27 cellular contexts compared by ENCODE assay signal in the genomic region with DNA sequence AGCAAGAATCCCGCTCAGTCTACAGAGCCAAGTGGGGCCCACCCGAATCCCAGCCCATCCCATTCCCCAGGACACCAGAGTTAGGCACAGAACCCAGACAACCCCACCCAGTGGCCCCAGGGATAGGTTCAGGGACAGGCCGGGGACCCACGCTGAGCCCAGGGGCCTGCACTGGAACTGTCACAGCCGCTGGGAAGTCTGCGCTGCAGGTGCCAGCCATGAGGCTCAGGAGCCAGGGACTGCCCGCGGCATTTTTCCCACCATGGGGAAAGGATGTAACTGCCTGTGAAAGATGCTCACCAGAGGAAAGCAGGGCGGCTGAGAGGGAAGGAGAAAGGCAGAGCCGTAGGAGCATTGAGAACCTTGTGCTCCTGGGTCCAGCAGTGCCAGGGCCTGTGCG.
"Had no signal": no experiment of that assay in that cellular context is flagged by ENCODE, and none has a peak within 500 bp of the region (broad histone marks: within the 10 kb centered on the region; RNA-seq: fewer than 3 reads in every experiment).

No MANE protein-coding gene starts in this region.

- H3K27ac ChIP-seq: heart left ventricle, lower lobe of right lung, pancreas, prostate gland, spleen, stomach, testis, thyroid gland, transverse colon, upper lobe of left lung, vagina had no signal

- DNase-seq: heart left ventricle; hypothalamus; kidney glomerular epithelial cell; left cardiac atrium; left ventricle myocardium superior; lower lobe of right lung; mammary epithelial cell; mesenchymal stem cell; naive B cell; natural killer cell; nucleus accumbens; pancreas; retina; right cardiac atrium; small intestine; spleen; stimulated activated CD4-positive, alpha-beta T cell treated with anti-CD3 and anti-CD28 coated beads, Interleukin-4, amount 100 ng/mL, for 24 hours; stimulated activated naive CD4-positive, alpha-beta T cell; stomach; testis; thyroid gland; transverse colon; upper lobe of left lung had no signal

- H3K4me3 ChIP-seq: heart left ventricle, lower lobe of right lung, pancreas, prostate gland, spleen, stomach, testis, thyroid gland, transverse colon, upper lobe of left lung, vagina had no signal

- H3K27ac Mint-ChIP-seq: mesothelial cell of epicardium; naive B cell; natural killer cell; stimulated activated effector memory CD8-positive, alpha-beta T cell treated with anti-CD3 and anti-CD28 coated beads, Interleukin-12 subunit alpha, Interleukin-12 subunit beta, amount 100 ng/mL, for 72 hours had no signal

- H3K36me3 ChIP-seq: prostate gland, transverse colon had no signal

- H3K4me1 ChIP-seq: heart left ventricle, lower lobe of right lung, pancreas, prostate gland, spleen, stomach, testis, thyroid gland, transverse colon, upper lobe of left lung, vagina had no signal

- H3K4me1 Mint-ChIP-seq: mesothelial cell of epicardium; naive B cell; natural killer cell; stimulated activated effector memory CD8-positive, alpha-beta T cell treated with anti-CD3 and anti-CD28 coated beads, Interleukin-12 subunit alpha, Interleukin-12 subunit beta, amount 100 ng/mL, for 72 hours had no signal

- H3K36me3 Mint-ChIP-seq: natural killer cell; stimulated activated effector memory CD8-positive, alpha-beta T cell treated with anti-CD3 and anti-CD28 coated beads, Interleukin-12 subunit alpha, Interleukin-12 subunit beta, amount 100 ng/mL, for 72 hours had no signal

- H3K4me3 Mint-ChIP-seq: mesothelial cell of epicardium; naive B cell; natural killer cell; stimulated activated effector memory CD8-positive, alpha-beta T cell treated with anti-CD3 and anti-CD28 coated beads, Interleukin-12 subunit alpha, Interleukin-12 subunit beta, amount 100 ng/mL, for 72 hours had no signal

- H3K27me3 ChIP-seq: heart left ventricle, pancreas, spleen, stomach, testis, thyroid gland, transverse colon, upper lobe of left lung, vagina had no signal

- H3K9me3 ChIP-seq: heart left ventricle, lower lobe of right lung, pancreas, prostate gland, spleen, stomach, testis, thyroid gland, transverse colon, upper lobe of left lung, vagina had no signal

- H3K9me3 Mint-ChIP-seq: mesothelial cell of epicardium; natural killer cell; stimulated activated effector memory CD8-positive, alpha-beta T cell treated with anti-CD3 and anti-CD28 coated beads, Interleukin-12 subunit alpha, Interleukin-12 subunit beta, amount 100 ng/mL, for 72 hours had no signal
